9 cellular contexts compared by ENCODE assay signal in genomic region chr5:143101740-143102386, GRCh38.
DNase-seq lines count a peak whose midpoint lies in the region; ATAC-seq lines count a peak whose summit lies in the region.
"Had no signal": no experiment of that assay in that cellular context is flagged by ENCODE, and none has a peak within 500 bp of the region (broad histone marks: within the 10 kb centered on the region; RNA-seq: fewer than 3 reads in every experiment).

No MANE protein-coding gene starts in this region.

- no peak overlapping the region for H3K4me3 Mint-ChIP-seq in activated naive CD4-positive, alpha-beta T cell treated with anti-CD3 and anti-CD28 coated beads, Interleukin-2, amount 50 U/mL, for 24 hours
- peak overlapping the region; percentile 65 for H3K4me3 Mint-ChIP-seq in natural killer cell treated with Interleukin-12 subunit alpha and Interleukin-12 subunit beta and Interleukin-15 and Interleukin-18, amount 100 ng/mL, for 72 hours

- H3K36me3 Mint-ChIP-seq in activated naive CD4-positive, alpha-beta T cell treated with anti-CD3 and anti-CD28 coated beads, Interleukin-2, amount 50 U/mL, for 24 hours, result peaks cover 10% of the 10 kb centered on the region
- H3K36me3 Mint-ChIP-seq in natural killer cell treated with Interleukin-12 subunit alpha and Interleukin-12 subunit beta and Interleukin-15 and Interleukin-18, amount 100 ng/mL, for 72 hours, result peaks cover 9% of the 10 kb centered on the region

- intact Hi-C loops in Right ventricle myocardium inferior (cut with DNase I) (loop anchor here (10.0 kb wide), 1 partner anchor 723 kb away; no protein-coding TSS in a partner anchor), cardiac septum (cut with DNase I) (no loop called here)

- ATAC-seq in Right ventricle myocardium inferior, result peak; percentile 71
- ATAC-seq in natural killer cell treated with Interleukin-12 subunit alpha and Interleukin-12 subunit beta and Interleukin-15 and Interleukin-18, amount 100 ng/mL, for 72 hours, result peak in 1 of 2 donors; percentile 68

- peaks cover 20% of the 10 kb centered on the region for H3K4me1 Mint-ChIP-seq in activated naive CD4-positive, alpha-beta T cell treated with anti-CD3 and anti-CD28 coated beads, Interleukin-2, amount 50 U/mL, for 24 hours
- peaks cover 37 to 41% of the 10 kb centered on the region in 2 donors for H3K4me1 Mint-ChIP-seq in natural killer cell treated with Interleukin-12 subunit alpha and Interleukin-12 subunit beta and Interleukin-15 and Interleukin-18, amount 100 ng/mL, for 72 hours (ENCODE audit: low read depth in 2 of 2)

- peak overlapping the region; percentile 60 for H3K27ac Mint-ChIP-seq in activated naive CD4-positive, alpha-beta T cell treated with anti-CD3 and anti-CD28 coated beads, Interleukin-2, amount 50 U/mL, for 24 hours
- peak overlapping the region; percentile 88 to 89 for H3K27ac Mint-ChIP-seq in natural killer cell treated with Interleukin-12 subunit alpha and Interleukin-12 subunit beta and Interleukin-15 and Interleukin-18, amount 100 ng/mL, for 72 hours

- H3K27me3 Mint-ChIP-seq in activated naive CD4-positive, alpha-beta T cell treated with anti-CD3 and anti-CD28 coated beads, Interleukin-2, amount 50 U/mL, for 24 hours, result no peaks in the 10 kb centered on the region
- no peaks in the 10 kb centered on the region for H3K27me3 Mint-ChIP-seq in natural killer cell treated with Interleukin-12 subunit alpha and Interleukin-12 subunit beta and Interleukin-15 and Interleukin-18, amount 100 ng/mL, for 72 hours

- DNase-seq in Right ventricle myocardium inferior (ENCODE audit: missing footprints) (no peak), cardiac septum (ENCODE audit: low spot score) (no peak), mucosa of gallbladder (ENCODE audit: low spot score) (no peak), activated gamma-delta T cell (lab: John Stamatoyannopoulos, UW) (no peak), DMS53 treated with DMSO at 0.1 percent for 48 hours (lab: John Stamatoyannopoulos, UW; ENCODE audit: unreplicated experiment) (no peak), LoVo (ENCODE audit: low spot score) (no peak)
- DNase-seq in natural killer cell treated with Interleukin-12 subunit alpha and Interleukin-12 subunit beta and Interleukin-15 and Interleukin-18, amount 100 ng/mL, for 72 hours (ENCODE audit: low spot score), result no peak
- DNase-seq: colonic mucosa had no signal

- no peaks in the 10 kb centered on the region for H3K9me3 Mint-ChIP-seq in activated naive CD4-positive, alpha-beta T cell treated with anti-CD3 and anti-CD28 coated beads, Interleukin-2, amount 50 U/mL, for 24 hours
- H3K9me3 Mint-ChIP-seq in natural killer cell treated with Interleukin-12 subunit alpha and Interleukin-12 subunit beta and Interleukin-15 and Interleukin-18, amount 100 ng/mL, for 72 hours, result no peaks in the 10 kb centered on the region
